9 cellular contexts compared by ENCODE assay signal in the genomic region with DNA sequence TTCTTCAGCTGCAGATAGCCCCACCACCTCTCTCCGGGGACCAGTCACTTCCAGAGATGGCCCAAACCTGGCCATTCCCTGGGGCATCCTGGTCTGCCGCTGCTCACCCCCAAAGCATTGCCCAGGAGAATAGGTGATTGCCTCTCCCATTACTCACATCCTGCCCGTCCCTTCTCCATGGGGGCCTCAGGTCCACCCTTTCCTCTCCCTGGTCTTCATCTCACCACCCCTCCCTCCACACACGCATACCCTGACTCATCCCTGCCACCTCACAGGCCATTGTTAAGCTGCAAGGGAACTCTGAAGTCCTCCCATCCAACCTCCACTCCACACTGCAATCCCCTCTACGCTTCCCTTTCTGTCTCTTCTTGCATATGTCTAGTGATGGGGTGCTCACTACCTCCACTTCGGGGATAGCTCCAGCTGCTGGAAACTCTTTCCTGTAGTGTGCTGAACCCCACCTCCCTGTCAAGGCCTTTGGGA. TPM values are rescaled to one million over a fixed set of nuclear protein-coding genes. Genes with fewer than 3 reads are reported as not detected.
DNase-seq lines count a peak whose midpoint lies in the region; ATAC-seq, FAIRE-seq and TF ChIP-seq lines count a peak whose summit lies in the region.
"Had no signal": no experiment of that assay in that cellular context is flagged by ENCODE, and none has a peak within 500 bp of the region (broad histone marks: within the 10 kb centered on the region; RNA-seq: fewer than 3 reads in every experiment).

Gene PLEKHG5 (minus strand): TSS at position 188 of the 483 bp plus-strand sequence. CDS start 14,096 bp downstream, outside the sequence.

- H3K27me3 ChIP-seq in WERI-Rb-1 (ENCODE audit: insufficient read depth, low read depth, severe bottlenecking) (no peaks in the 10 kb centered on the region), osteoblast (ENCODE audit: insufficient read depth, low read length) (no peaks in the 10 kb centered on the region)

- DNase-seq in WERI-Rb-1 (no peak), frontal cortex (ENCODE audit: low spot score in 2 of 2) (no peak), osteoblast (ENCODE audit: insufficient read length, low spot score, missing footprints) (peak; percentile 94), NCI-H510A (lab: John Stamatoyannopoulos, UW) (no peak), erythroblast (lab: John Stamatoyannopoulos, UW) (no peak)

- peak within 1 kb of the TSS; percentile 97 for H3K4me2 ChIP-seq in osteoblast (ENCODE audit: insufficient read depth, low read length)

- POLR2A ChIA-PET in HEK293 (lab: Yijun Ruan, JAX) = interaction anchor here (0.8 to 1.4 kb wide), 2 partner anchors 8 to 10 kb away, joined by 3 to 4 read pairs; no protein-coding TSS in a partner anchor

- H3K9me3 ChIP-seq in HEK293 (ENCODE audit: control insufficient read depth, insufficient read depth, low read depth, low read length) (no peaks in the 10 kb centered on the region), WERI-Rb-1 (ENCODE audit: severe bottlenecking) (no peaks in the 10 kb centered on the region), osteoblast (ENCODE audit: low read depth, low read length) (no peaks in the 10 kb centered on the region)

- peak within 1 kb of the TSS; percentile 72 for H3K4me3 ChIP-seq in HEK293 (ENCODE audit: low read depth, low read length)
- peak within 1 kb of the TSS; percentile 64 for H3K4me3 ChIP-seq in WERI-Rb-1 (ENCODE audit: low read depth, low read length)
- peak within 1 kb of the TSS; percentile 92 for H3K4me3 ChIP-seq in osteoblast (ENCODE audit: insufficient read depth, low read length)

- peaks cover 17% of the 10 kb centered on the region for H4K20me1 ChIP-seq in osteoblast (ENCODE audit: insufficient read depth, low read length)

- H3K27ac ChIP-seq in HEK293 (ENCODE audit: extremely low read depth, low read depth, low read length) (peak within 1 kb of the TSS; percentile 67; the same call in 1 of the 2 replicates), WERI-Rb-1 (peak within 1 kb of the TSS; percentile 73), osteoblast (ENCODE audit: low read depth, low read length) (peak within 1 kb of the TSS; percentile 70)

- H3K79me2 ChIP-seq in osteoblast (ENCODE audit: insufficient read depth, low read length) = peaks cover 3% of the 10 kb centered on the region

- TF ChIP-seq CTCF in HEK293 (tag by site-specific recombination; IDR thresholded peaks at IDR 0.05) = no peak
- TF ChIP-seq CTCF in WERI-Rb-1 (IDR thresholded peaks at IDR 0.05; ENCODE audit: low read depth, low read length) = no peak
- no peak for TF ChIP-seq CTCF in osteoblast (IDR thresholded peaks at IDR 0.05; ENCODE audit: extremely low read depth, low read depth, low read length)

- no peak for TF ChIP-seq POLR2A in erythroblast (IDR thresholded peaks at IDR 0.05; ENCODE audit: low read length)

- H3K4me1 ChIP-seq in HEK293 (ENCODE audit: control insufficient read depth, insufficient read depth, low read length) (no peaks in the 10 kb centered on the region), osteoblast (ENCODE audit: insufficient read depth, low read length) (peaks cover 34% of the 10 kb centered on the region)

- H3K36me3 ChIP-seq in HEK293 (ENCODE audit: control insufficient read depth in 2 of 2, insufficient read depth in 1 of 2, low read length in 2 of 2) = peaks cover 0 to 3% of the 10 kb centered on the region in 2 experiments; a peak in 1 of 3 replicates
- H3K36me3 ChIP-seq in WERI-Rb-1 = no peaks in the 10 kb centered on the region
- H3K36me3 ChIP-seq in osteoblast (ENCODE audit: insufficient read depth, low read length) = no peaks in the 10 kb centered on the region

- FAIRE-seq in frontal cortex (lab: Jason Lieb, UNC) = no peak
- FAIRE-seq: colon had no signal

- CTCF ChIA-PET in HEK293 (lab: Yijun Ruan, JAX) = interaction anchor here (0.8 to 3.6 kb wide), 8 partner anchors 8 to 294 kb away, joined by 3 to 40 read pairs (median 4); partner anchors contain the start of gene CAMTA1

- H2AFZ ChIP-seq in osteoblast (ENCODE audit: low read length) = peak within 1 kb of the TSS; percentile 80

- ATAC-seq in HG03571 (IDR thresholded peaks at IDR 0.05; ENCODE audit: unreplicated experiment) (no peak), GM18907 (IDR thresholded peaks at IDR 0.05; ENCODE audit: unreplicated experiment) (no peak)

TF ChIP-seq in HEK293, 187 proteins besides CTCF, POLR2A, EP300 and RAD21 (continues in another document):
- TF ChIP-seq ZNF169 (tag by site-specific recombination; IDR thresholded peaks at IDR 0.05) (no peak), SP2 (tag by site-specific recombination; IDR thresholded peaks at IDR 0.05) (peak; percentile 67), TRIM28 (IDR thresholded peaks at IDR 0.05; ENCODE audit: borderline replicate concordance, low read length) (no peak), GLIS1 (tag by site-specific recombination; IDR thresholded peaks at IDR 0.05) (peak; percentile 82), ZNF530 (tag by site-specific recombination; IDR thresholded peaks at IDR 0.05; ENCODE audit: low read depth) (no peak), ZNF266 (tag by site-specific recombination; IDR thresholded peaks at IDR 0.05; ENCODE audit: low read depth) (no peak), WT1 (tag by site-specific recombination; IDR thresholded peaks at IDR 0.05) (peak; percentile 78), KLF17 (tag by site-specific recombination; IDR thresholded peaks at IDR 0.05) (peak; percentile 100), REST (tag by site-specific recombination; IDR thresholded peaks at IDR 0.05) (no peak), ZNF274 (IDR thresholded peaks at IDR 0.05; ENCODE audit: low read length) (no peak), ZNF274 (tag by site-specific recombination; IDR thresholded peaks at IDR 0.05; ENCODE audit: borderline replicate concordance) (no peak), ZNF211 (tag by site-specific recombination; IDR thresholded peaks at IDR 0.05; ENCODE audit: low read depth) (no peak), SP7 (tag by site-specific recombination; IDR thresholded peaks at IDR 0.05) (peak; percentile 88), ZBTB21 (tag by site-specific recombination; IDR thresholded peaks at IDR 0.05) (no peak), ZNF248 (tag by site-specific recombination; IDR thresholded peaks at IDR 0.05) (no peak), GLI2 (tag by site-specific recombination; IDR thresholded peaks at IDR 0.05; ENCODE audit: borderline replicate concordance, low read depth) (no peak), ZNF324 (tag by site-specific recombination; IDR thresholded peaks at IDR 0.05) (0 out of 2 replicates have a peak, but pooled peaks have one; percentile 54), ZNF600 (tag by site-specific recombination; IDR thresholded peaks at IDR 0.05) (peak; percentile 94), ZFP3 (tag by site-specific recombination; IDR thresholded peaks at IDR 0.05; ENCODE audit: low read depth) (no peak), ZNF670 (tag by site-specific recombination; IDR thresholded peaks at IDR 0.05; ENCODE audit: low read depth) (no peak), SP3 (tag by site-specific recombination; IDR thresholded peaks at IDR 0.05) (peak; percentile 32), ZNF423 (tag by site-specific recombination; IDR thresholded peaks at IDR 0.05) (peak; percentile 42; the same call in 1 of the 2 replicates)
- TF ChIP-seq, protein P1, sequence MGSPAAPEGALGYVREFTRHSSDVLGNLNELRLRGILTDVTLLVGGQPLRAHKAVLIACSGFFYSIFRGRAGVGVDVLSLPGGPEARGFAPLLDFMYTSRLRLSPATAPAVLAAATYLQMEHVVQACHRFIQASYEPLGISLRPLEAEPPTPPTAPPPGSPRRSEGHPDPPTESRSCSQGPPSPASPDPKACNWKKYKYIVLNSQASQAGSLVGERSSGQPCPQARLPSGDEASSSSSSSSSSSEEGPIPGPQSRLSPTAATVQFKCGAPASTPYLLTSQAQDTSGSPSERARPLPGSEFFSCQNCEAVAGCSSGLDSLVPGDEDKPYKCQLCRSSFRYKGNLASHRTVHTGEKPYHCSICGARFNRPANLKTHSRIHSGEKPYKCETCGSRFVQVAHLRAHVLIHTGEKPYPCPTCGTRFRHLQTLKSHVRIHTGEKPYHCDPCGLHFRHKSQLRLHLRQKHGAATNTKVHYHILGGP (tag by site-specific recombination; IDR thresholded peaks at IDR 0.05) = no peak

RNA-seq across cellular contexts. Expression of gene PLEKHG5, which starts in this region (rescaled TPM):
- total RNA-seq in frontal cortex = 24.9 TPM
- total RNA-seq in osteoblast = 11.2 and 13.3 TPM in 2 replicates
